1 cellular context compared by ENCODE assay signal in genomic region chr1:153946622-153947246, GRCh38.
TF ChIP-seq lines count a peak whose summit lies in the region.

Gene DENND4B, minus strand, starts transcription at chr1:153946718. Its CDS starts 2,344 bp downstream, at chr1:153944374.

TF ChIP-seq in HepG2, 621 proteins besides CTCF, POLR2A, EP300 and RAD21 (continued from another document and continues in another):
- TF ChIP-seq, protein P1, sequence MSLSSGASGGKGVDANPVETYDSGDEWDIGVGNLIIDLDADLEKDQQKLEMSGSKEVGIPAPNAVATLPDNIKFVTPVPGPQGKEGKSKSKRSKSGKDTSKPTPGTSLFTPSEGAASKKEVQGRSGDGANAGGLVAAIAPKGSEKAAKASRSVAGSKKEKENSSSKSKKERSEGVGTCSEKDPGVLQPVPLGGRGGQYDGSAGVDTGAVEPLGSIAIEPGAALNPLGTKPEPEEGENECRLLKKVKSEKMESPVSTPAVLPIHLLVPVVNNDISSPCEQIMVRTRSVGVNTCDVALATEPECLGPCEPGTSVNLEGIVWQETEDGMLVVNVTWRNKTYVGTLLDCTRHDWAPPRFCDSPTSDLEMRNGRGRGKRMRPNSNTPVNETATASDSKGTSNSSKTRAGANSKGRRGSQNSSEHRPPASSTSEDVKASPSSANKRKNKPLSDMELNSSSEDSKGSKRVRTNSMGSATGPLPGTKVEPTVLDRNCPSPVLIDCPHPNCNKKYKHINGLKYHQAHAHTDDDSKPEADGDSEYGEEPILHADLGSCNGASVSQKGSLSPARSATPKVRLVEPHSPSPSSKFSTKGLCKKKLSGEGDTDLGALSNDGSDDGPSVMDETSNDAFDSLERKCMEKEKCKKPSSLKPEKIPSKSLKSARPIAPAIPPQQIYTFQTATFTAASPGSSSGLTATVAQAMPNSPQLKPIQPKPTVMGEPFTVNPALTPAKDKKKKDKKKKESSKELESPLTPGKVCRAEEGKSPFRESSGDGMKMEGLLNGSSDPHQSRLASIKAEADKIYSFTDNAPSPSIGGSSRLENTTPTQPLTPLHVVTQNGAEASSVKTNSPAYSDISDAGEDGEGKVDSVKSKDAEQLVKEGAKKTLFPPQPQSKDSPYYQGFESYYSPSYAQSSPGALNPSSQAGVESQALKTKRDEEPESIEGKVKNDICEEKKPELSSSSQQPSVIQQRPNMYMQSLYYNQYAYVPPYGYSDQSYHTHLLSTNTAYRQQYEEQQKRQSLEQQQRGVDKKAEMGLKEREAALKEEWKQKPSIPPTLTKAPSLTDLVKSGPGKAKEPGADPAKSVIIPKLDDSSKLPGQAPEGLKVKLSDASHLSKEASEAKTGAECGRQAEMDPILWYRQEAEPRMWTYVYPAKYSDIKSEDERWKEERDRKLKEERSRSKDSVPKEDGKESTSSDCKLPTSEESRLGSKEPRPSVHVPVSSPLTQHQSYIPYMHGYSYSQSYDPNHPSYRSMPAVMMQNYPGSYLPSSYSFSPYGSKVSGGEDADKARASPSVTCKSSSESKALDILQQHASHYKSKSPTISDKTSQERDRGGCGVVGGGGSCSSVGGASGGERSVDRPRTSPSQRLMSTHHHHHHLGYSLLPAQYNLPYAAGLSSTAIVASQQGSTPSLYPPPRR (CRISPR knock-in tag; IDR thresholded peaks at IDR 0.05; ENCODE audit: borderline replicate concordance): peak; percentile 70
- TF ChIP-seq ZFP82 (CRISPR knock-in tag; IDR thresholded peaks at IDR 0.05; ENCODE audit: borderline replicate concordance): no peak
- TF ChIP-seq CAMTA2 (CRISPR knock-in tag; IDR thresholded peaks at IDR 0.05; ENCODE audit: borderline replicate concordance): no peak
- TF ChIP-seq ZNF564 (CRISPR knock-in tag; IDR thresholded peaks at IDR 0.05): no peak
- TF ChIP-seq RBM39 (IDR thresholded peaks at IDR 0.05; ENCODE audit: low read depth, low read length, poor library complexity, severe bottlenecking): no peak
- no peak for TF ChIP-seq ARHGAP35 (CRISPR knock-in tag; IDR thresholded peaks at IDR 0.05; ENCODE audit: borderline replicate concordance)
- TF ChIP-seq MZF1 (CRISPR knock-in tag; IDR thresholded peaks at IDR 0.05; ENCODE audit: borderline replicate concordance): no peak
- no peak for TF ChIP-seq TCF7L2 (IDR thresholded peaks at IDR 0.05; ENCODE audit: low read depth, low read length)
- 0 out of 2 replicates have a peak, but pooled peaks have one; percentile 42 for TF ChIP-seq ZKSCAN8 (CRISPR knock-in tag; IDR thresholded peaks at IDR 0.05; ENCODE audit: borderline replicate concordance)
- no peak for TF ChIP-seq RFXAP (CRISPR knock-in tag; IDR thresholded peaks at IDR 0.05; ENCODE audit: borderline replicate concordance)
- no peak for TF ChIP-seq ZNF207 (IDR thresholded peaks at IDR 0.05; ENCODE audit: borderline replicate concordance)
- no peak for TF ChIP-seq SOX6 (IDR thresholded peaks at IDR 0.05)
- TF ChIP-seq SOX6 (CRISPR knock-in tag; IDR thresholded peaks at IDR 0.05): 0 out of 2 replicates have a peak, but pooled peaks have one; percentile 28
- TF ChIP-seq ZNF431 (CRISPR knock-in tag; IDR thresholded peaks at IDR 0.05; ENCODE audit: borderline replicate concordance, low read depth): no peak
- TF ChIP-seq IKZF4 (CRISPR knock-in tag; IDR thresholded peaks at IDR 0.05; ENCODE audit: borderline replicate concordance, low read depth, not compliant biosample characterization): no peak
- peak; percentile 92 for TF ChIP-seq KDM2A (CRISPR knock-in tag; IDR thresholded peaks at IDR 0.05; ENCODE audit: borderline replicate concordance, low read depth)
- no peak for TF ChIP-seq RBAK (CRISPR knock-in tag; IDR thresholded peaks at IDR 0.05)
- peak; percentile 87 for TF ChIP-seq THAP11 (CRISPR knock-in tag; IDR thresholded peaks at IDR 0.05)
- TF ChIP-seq ATF2 (CRISPR knock-in tag; IDR thresholded peaks at IDR 0.05): peak; percentile 51; the same call in 1 of the 2 replicates
- 0 out of 2 replicates have a peak, but pooled peaks have one; percentile 54 for TF ChIP-seq ZFP36L2 (CRISPR knock-in tag; IDR thresholded peaks at IDR 0.05)
- TF ChIP-seq KLF6 (CRISPR knock-in tag; IDR thresholded peaks at IDR 0.05): no peak
- no peak for TF ChIP-seq ZNF501 (CRISPR knock-in tag; IDR thresholded peaks at IDR 0.05)
- no peak for TF ChIP-seq LCORL (IDR thresholded peaks at IDR 0.05)
- peak; percentile 77 for TF ChIP-seq LCORL (CRISPR knock-in tag; IDR thresholded peaks at IDR 0.05)
- no peak for TF ChIP-seq ADNP (CRISPR knock-in tag; IDR thresholded peaks at IDR 0.05)
- no peak for TF ChIP-seq IRX3 (CRISPR knock-in tag; IDR thresholded peaks at IDR 0.05; ENCODE audit: borderline replicate concordance, low read depth)
- no peak for TF ChIP-seq ZNF562 (CRISPR knock-in tag; IDR thresholded peaks at IDR 0.05; ENCODE audit: borderline replicate concordance)
- no peak for TF ChIP-seq NCOA5 (CRISPR knock-in tag; IDR thresholded peaks at IDR 0.05)
- no peak for TF ChIP-seq NFKB2 (CRISPR knock-in tag; IDR thresholded peaks at IDR 0.05; ENCODE audit: borderline replicate concordance)
- peak; percentile 54; the same call in 1 of the 2 replicates for TF ChIP-seq KAT8 (CRISPR knock-in tag; IDR thresholded peaks at IDR 0.05)
- TF ChIP-seq SNAPC4 (CRISPR knock-in tag; IDR thresholded peaks at IDR 0.05): no peak
- peak; percentile 5; the same call in 1 of the 2 replicates for TF ChIP-seq HNF4G (IDR thresholded peaks at IDR 0.05; ENCODE audit: borderline replicate concordance, low read depth, low read length)
- no peak; the same call in 1 of the 2 replicates for TF ChIP-seq HNF4G (CRISPR knock-in tag; IDR thresholded peaks at IDR 0.05; ENCODE audit: borderline replicate concordance, low read depth)
- TF ChIP-seq ZNF674 (CRISPR knock-in tag; IDR thresholded peaks at IDR 0.05; ENCODE audit: low read depth): no peak
- TF ChIP-seq THAP8 (CRISPR knock-in tag; IDR thresholded peaks at IDR 0.05; ENCODE audit: borderline replicate concordance): 0 out of 2 replicates have a peak, but pooled peaks have one; percentile 61
- no peak for TF ChIP-seq ZNF296 (CRISPR knock-in tag; conservative IDR thresholded peaks at IDR 0.05)
- TF ChIP-seq, protein P2, sequence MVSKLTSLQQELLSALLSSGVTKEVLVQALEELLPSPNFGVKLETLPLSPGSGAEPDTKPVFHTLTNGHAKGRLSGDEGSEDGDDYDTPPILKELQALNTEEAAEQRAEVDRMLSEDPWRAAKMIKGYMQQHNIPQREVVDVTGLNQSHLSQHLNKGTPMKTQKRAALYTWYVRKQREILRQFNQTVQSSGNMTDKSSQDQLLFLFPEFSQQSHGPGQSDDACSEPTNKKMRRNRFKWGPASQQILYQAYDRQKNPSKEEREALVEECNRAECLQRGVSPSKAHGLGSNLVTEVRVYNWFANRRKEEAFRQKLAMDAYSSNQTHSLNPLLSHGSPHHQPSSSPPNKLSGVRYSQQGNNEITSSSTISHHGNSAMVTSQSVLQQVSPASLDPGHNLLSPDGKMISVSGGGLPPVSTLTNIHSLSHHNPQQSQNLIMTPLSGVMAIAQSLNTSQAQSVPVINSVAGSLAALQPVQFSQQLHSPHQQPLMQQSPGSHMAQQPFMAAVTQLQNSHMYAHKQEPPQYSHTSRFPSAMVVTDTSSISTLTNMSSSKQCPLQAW (CRISPR knock-in tag; IDR thresholded peaks at IDR 0.05): peak; percentile 91
- TF ChIP-seq HES4 (CRISPR knock-in tag; IDR thresholded peaks at IDR 0.05; ENCODE audit: borderline replicate concordance): no peak
- TF ChIP-seq, protein P3, sequence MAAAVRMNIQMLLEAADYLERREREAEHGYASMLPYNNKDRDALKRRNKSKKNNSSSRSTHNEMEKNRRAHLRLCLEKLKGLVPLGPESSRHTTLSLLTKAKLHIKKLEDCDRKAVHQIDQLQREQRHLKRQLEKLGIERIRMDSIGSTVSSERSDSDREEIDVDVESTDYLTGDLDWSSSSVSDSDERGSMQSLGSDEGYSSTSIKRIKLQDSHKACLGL (CRISPR knock-in tag; IDR thresholded peaks at IDR 0.05): no peak; the same call in 1 of the 2 replicates
- peak; percentile 58 for TF ChIP-seq PTBP1 (IDR thresholded peaks at IDR 0.05; ENCODE audit: low read depth, low read length, poor library complexity, severe bottlenecking)
- TF ChIP-seq KDM5B (CRISPR knock-in tag; IDR thresholded peaks at IDR 0.05; ENCODE audit: borderline replicate concordance): no peak
- TF ChIP-seq, protein P4, sequence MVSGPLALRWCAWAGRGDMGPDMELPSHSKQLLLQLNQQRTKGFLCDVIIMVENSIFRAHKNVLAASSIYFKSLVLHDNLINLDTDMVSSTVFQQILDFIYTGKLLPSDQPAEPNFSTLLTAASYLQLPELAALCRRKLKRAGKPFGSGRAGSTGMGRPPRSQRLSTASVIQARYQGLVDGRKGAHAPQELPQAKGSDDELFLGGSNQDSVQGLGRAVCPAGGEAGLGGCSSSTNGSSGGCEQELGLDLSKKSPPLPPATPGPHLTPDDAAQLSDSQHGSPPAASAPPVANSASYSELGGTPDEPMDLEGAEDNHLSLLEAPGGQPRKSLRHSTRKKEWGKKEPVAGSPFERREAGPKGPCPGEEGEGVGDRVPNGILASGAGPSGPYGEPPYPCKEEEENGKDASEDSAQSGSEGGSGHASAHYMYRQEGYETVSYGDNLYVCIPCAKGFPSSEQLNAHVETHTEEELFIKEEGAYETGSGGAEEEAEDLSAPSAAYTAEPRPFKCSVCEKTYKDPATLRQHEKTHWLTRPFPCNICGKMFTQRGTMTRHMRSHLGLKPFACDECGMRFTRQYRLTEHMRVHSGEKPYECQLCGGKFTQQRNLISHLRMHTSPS (CRISPR knock-in tag; IDR thresholded peaks at IDR 0.05; ENCODE audit: low read depth): peak; percentile 55; the same call in 1 of the 2 replicates
- no peak for TF ChIP-seq RFX3 (CRISPR knock-in tag; IDR thresholded peaks at IDR 0.05)
